1 cellular context compared by ENCODE assay signal in genomic region chr7:76246804-76247389, GRCh38.
TF ChIP-seq lines count a peak whose summit lies in the region.

No MANE protein-coding gene starts in this region.

TF ChIP-seq in K562, 482 proteins besides CTCF, POLR2A, EP300 and RAD21:
- TF ChIP-seq, protein P1, sequence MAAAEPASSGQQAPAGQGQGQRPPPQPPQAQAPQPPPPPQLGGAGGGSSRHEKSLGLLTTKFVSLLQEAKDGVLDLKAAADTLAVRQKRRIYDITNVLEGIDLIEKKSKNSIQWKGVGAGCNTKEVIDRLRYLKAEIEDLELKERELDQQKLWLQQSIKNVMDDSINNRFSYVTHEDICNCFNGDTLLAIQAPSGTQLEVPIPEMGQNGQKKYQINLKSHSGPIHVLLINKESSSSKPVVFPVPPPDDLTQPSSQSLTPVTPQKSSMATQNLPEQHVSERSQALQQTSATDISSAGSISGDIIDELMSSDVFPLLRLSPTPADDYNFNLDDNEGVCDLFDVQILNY (CRISPR knock-in tag; IDR thresholded peaks at IDR 0.05), result no peak
TF ChIP-seq in K562: peak in this region for 0.
